Comparison of ENCODE assay signal across 27 cellular contexts in the genomic region with DNA sequence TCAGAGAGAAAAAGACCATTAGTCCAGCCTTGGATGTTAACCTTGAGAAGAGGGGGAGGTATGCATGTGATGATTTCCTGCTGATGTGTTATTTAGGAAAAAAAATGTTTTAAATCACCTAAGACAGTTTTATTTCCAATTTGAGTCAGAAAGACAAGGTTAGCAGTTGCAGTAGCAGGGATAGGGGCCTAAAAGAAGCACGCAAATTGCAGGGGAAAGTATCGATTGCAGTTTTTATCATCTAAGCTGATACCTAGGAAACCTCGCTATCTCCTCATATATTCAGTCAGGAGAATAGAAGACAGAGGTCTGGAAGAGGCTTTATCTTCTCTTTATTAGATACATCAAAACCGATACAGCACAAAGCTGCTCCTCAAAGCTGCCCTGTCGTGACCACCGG.
DNase-seq lines count a peak whose midpoint lies in the region; ATAC-seq and TF ChIP-seq lines count a peak whose summit lies in the region.
"Had no signal": no experiment of that assay in that cellular context is flagged by ENCODE, and none has a peak within 500 bp of the region (broad histone marks: within the 10 kb centered on the region; RNA-seq: fewer than 3 reads in every experiment).

No MANE protein-coding gene starts in this region.

- H3K27me3 ChIP-seq in CD4-positive, CD25-positive, alpha-beta regulatory T cell (ENCODE audit: control insufficient read depth, insufficient read depth, low read length) = no peaks in the 10 kb centered on the region
- H3K27me3 ChIP-seq: left lung, pancreas, Peyer's patch, upper lobe of right lung had no signal

- peaks cover 14% of the 10 kb centered on the region for H3K4me1 ChIP-seq in CD4-positive, CD25-positive, alpha-beta regulatory T cell (ENCODE audit: control insufficient read depth, insufficient read depth, low read length, poor library complexity, severe bottlenecking)
- H3K4me1 ChIP-seq: left lung had no signal

- no peaks in the 10 kb centered on the region for H3K9me3 Mint-ChIP-seq in activated CD8-positive, alpha-beta T cell treated with anti-CD3 and anti-CD28 coated beads for 36 hours
- H3K9me3 Mint-ChIP-seq in activated CD8-positive, alpha-beta T cell treated with anti-CD3 and anti-CD28 coated beads, Interleukin-2, amount 10 ng/mL, durations not matched to agents 7 days and 5 days (ENCODE audit: insufficient read depth) = no peaks in the 10 kb centered on the region
- H3K9me3 Mint-ChIP-seq in CD4-positive, CD25-positive, alpha-beta regulatory T cell = no peaks in the 10 kb centered on the region
- no peaks in the 10 kb centered on the region for H3K9me3 Mint-ChIP-seq in T-helper 1 cell treated with Interleukin-12 subunit alpha and Interleukin-12 subunit beta and Interleukin-4 antibody, amounts not matched to agents 30 μg/mL and 1 μg/mL, for 36 hours
- H3K9me3 Mint-ChIP-seq: CD8-positive, alpha-beta T cell; effector memory CD8-positive, alpha-beta T cell; neural crest cell; stimulated activated naive B cell treated with anti-CD40 and anti-IgM and Interleukin-4, amounts not matched to agents 10 μg/mL and 1 μg/mL and 100 μg/mL, for 72 hours had no signal

- H3K36me3 ChIP-seq in CD4-positive, CD25-positive, alpha-beta regulatory T cell (ENCODE audit: control insufficient read depth, insufficient read depth, low read length) = no peaks in the 10 kb centered on the region
- H3K36me3 ChIP-seq: left lung, pancreas, Peyer's patch, upper lobe of right lung had no signal

- no peak for TF ChIP-seq CTCF in activated CD8-positive, alpha-beta T cell treated with anti-CD3 and anti-CD28 coated beads for 36 hours (IDR thresholded peaks at IDR 0.05)

- H3K27ac ChIP-seq in CD4-positive, CD25-positive, alpha-beta regulatory T cell (ENCODE audit: insufficient read depth, low read length, poor library complexity, severe bottlenecking) = no peak overlapping the region
- H3K27ac ChIP-seq: left lung, pancreas, upper lobe of right lung had no signal

- H3K27ac Mint-ChIP-seq in activated CD8-positive, alpha-beta T cell treated with anti-CD3 and anti-CD28 coated beads for 36 hours = peak overlapping the region; percentile 2
- no peak overlapping the region for H3K27ac Mint-ChIP-seq in activated CD8-positive, alpha-beta T cell treated with anti-CD3 and anti-CD28 coated beads, Interleukin-2, amount 10 ng/mL, durations not matched to agents 7 days and 5 days
- peak overlapping the region; percentile 84 to 91 (median 89) for H3K27ac Mint-ChIP-seq in CD4-positive, CD25-positive, alpha-beta regulatory T cell
- peak overlapping the region; percentile 71 for H3K27ac Mint-ChIP-seq in T-helper 1 cell treated with Interleukin-12 subunit alpha and Interleukin-12 subunit beta and Interleukin-4 antibody, amounts not matched to agents 30 μg/mL and 1 μg/mL, for 36 hours
- H3K27ac Mint-ChIP-seq: CD8-positive, alpha-beta T cell; effector memory CD8-positive, alpha-beta T cell; stimulated activated naive B cell treated with anti-CD40 and anti-IgM and Interleukin-4, amounts not matched to agents 10 μg/mL and 1 μg/mL and 100 μg/mL, for 72 hours had no signal

- CTCF ChIA-PET in activated CD8-positive, alpha-beta T cell treated with anti-CD3 and anti-CD28 coated beads for 36 hours (lab: Charles Lee) = interaction anchor here (1.5 kb wide), 1 partner anchor 10 kb away, joined by 6 read pairs; no protein-coding TSS in a partner anchor
- CTCF ChIA-PET in activated CD8-positive, alpha-beta T cell treated with anti-CD3 and anti-CD28 coated beads, Interleukin-2, amount 10 ng/mL, durations not matched to agents 7 days and 5 days (lab: Charles Lee) = interaction anchor here (1.2 kb wide), 1 partner anchor 205 kb away, joined by 3 read pairs; no protein-coding TSS in a partner anchor

- H3K4me3 Mint-ChIP-seq in activated CD8-positive, alpha-beta T cell treated with anti-CD3 and anti-CD28 coated beads for 36 hours = no peak overlapping the region
- no peak overlapping the region for H3K4me3 Mint-ChIP-seq in activated CD8-positive, alpha-beta T cell treated with anti-CD3 and anti-CD28 coated beads, Interleukin-2, amount 10 ng/mL, durations not matched to agents 7 days and 5 days
- peak overlapping the region; percentile 30 to 85 (median 70) for H3K4me3 Mint-ChIP-seq in CD4-positive, CD25-positive, alpha-beta regulatory T cell
- peak overlapping the region; percentile 72 for H3K4me3 Mint-ChIP-seq in T-helper 1 cell treated with Interleukin-12 subunit alpha and Interleukin-12 subunit beta and Interleukin-4 antibody, amounts not matched to agents 30 μg/mL and 1 μg/mL, for 36 hours
- H3K4me3 Mint-ChIP-seq: CD8-positive, alpha-beta T cell; effector memory CD8-positive, alpha-beta T cell; neural crest cell; stimulated activated naive B cell treated with anti-CD40 and anti-IgM and Interleukin-4, amounts not matched to agents 10 μg/mL and 1 μg/mL and 100 μg/mL, for 72 hours had no signal

- no peak for ATAC-seq in activated CD8-positive, alpha-beta T cell treated with anti-CD3 and anti-CD28 coated beads for 36 hours
- no peak for ATAC-seq in activated CD8-positive, alpha-beta T cell treated with anti-CD3 and anti-CD28 coated beads, Interleukin-2, amount 10 ng/mL, durations not matched to agents 7 days and 5 days
- no peak for ATAC-seq in CD4-positive, CD25-positive, alpha-beta regulatory T cell (ENCODE audit: low read depth in 2 of 2)
- no peak for ATAC-seq in HG02763 (IDR thresholded peaks at IDR 0.05; ENCODE audit: unreplicated experiment)
- ATAC-seq: A549; CD8-positive, alpha-beta T cell; effector memory CD8-positive, alpha-beta T cell; left lung; stimulated activated naive B cell treated with anti-CD40 and anti-IgM and Interleukin-4, amounts not matched to agents 10 μg/mL and 1 μg/mL and 100 μg/mL, for 72 hours; upper lobe of right lung had no signal

- POLR2A ChIA-PET in activated CD8-positive, alpha-beta T cell treated with anti-CD3 and anti-CD28 coated beads for 36 hours (lab: Charles Lee) = interaction anchor here (1.2 kb wide), 1 partner anchor 11 kb away, joined by 4 read pairs; no protein-coding TSS in a partner anchor
- POLR2A ChIA-PET in activated CD8-positive, alpha-beta T cell treated with anti-CD3 and anti-CD28 coated beads, Interleukin-2, amount 10 ng/mL, durations not matched to agents 7 days and 5 days (lab: Charles Lee) = no interaction called here

- intact Hi-C loops in activated CD8-positive, alpha-beta T cell treated with anti-CD3 and anti-CD28 coated beads for 36 hours (cut with micrococcal nuclease) = loop anchor here (10.0 kb wide), 2 partner anchors 158 to 432 kb away; no protein-coding TSS in a partner anchor

- peak overlapping the region; percentile 45 for H3K4me3 ChIP-seq in CD4-positive, CD25-positive, alpha-beta regulatory T cell (ENCODE audit: low read depth, low read length)
- H3K4me3 ChIP-seq: A549, GM12878, left lung, pancreas, Peyer's patch, upper lobe of right lung had no signal

- no peak for DNase-seq in activated CD8-positive, alpha-beta T cell treated with anti-CD3 and anti-CD28 coated beads for 36 hours
- DNase-seq in activated CD8-positive, alpha-beta T cell treated with anti-CD3 and anti-CD28 coated beads, Interleukin-2, amount 10 ng/mL, durations not matched to agents 7 days and 5 days = no peak
- no peak for DNase-seq in CD4-positive, CD25-positive, alpha-beta regulatory T cell
- DNase-seq in cerebellar cortex (ENCODE audit: low spot score) (peak; percentile 33), cerebellar nuclear complex (lab: John Stamatoyannopoulos, UW) (no peak), NCI-H128 (lab: John Stamatoyannopoulos, UW; ENCODE audit: unreplicated experiment) (no peak)
- DNase-seq: activated CD4-positive, alpha-beta T cell treated with anti-CD3 and anti-CD28 coated beads, Interleukin-2, amount 50 U/mL, for 1 hour; CD8-positive, alpha-beta T cell; cortex of kidney; DMS153; effector memory CD8-positive, alpha-beta T cell; left lung; mesenchymal stem cell; NCI-H1092 treated with DMSO at 0.1 percent for 48 hours; NCI-H187; NCI-H446 treated with DMSO at 0.1 percent for 48 hours; NCI-H82; pancreas; SHP77; stimulated activated naive B cell treated with anti-CD40 and anti-IgM and Interleukin-4, amounts not matched to agents 10 μg/mL and 1 μg/mL and 100 μg/mL, for 72 hours; upper lobe of right lung had no signal

- H3K4me1 Mint-ChIP-seq in activated CD8-positive, alpha-beta T cell treated with anti-CD3 and anti-CD28 coated beads for 36 hours (ENCODE audit: low read depth) = peaks cover 31% of the 10 kb centered on the region
- peaks cover 11% of the 10 kb centered on the region for H3K4me1 Mint-ChIP-seq in activated CD8-positive, alpha-beta T cell treated with anti-CD3 and anti-CD28 coated beads, Interleukin-2, amount 10 ng/mL, durations not matched to agents 7 days and 5 days (ENCODE audit: low read depth)
- H3K4me1 Mint-ChIP-seq in CD4-positive, CD25-positive, alpha-beta regulatory T cell = peaks cover 22 to 79% (median 32%) of the 10 kb centered on the region in 4 donors
- peaks cover 44% of the 10 kb centered on the region for H3K4me1 Mint-ChIP-seq in T-helper 1 cell treated with Interleukin-12 subunit alpha and Interleukin-12 subunit beta and Interleukin-4 antibody, amounts not matched to agents 30 μg/mL and 1 μg/mL, for 36 hours (ENCODE audit: low read depth)
- H3K4me1 Mint-ChIP-seq: stimulated activated naive B cell treated with anti-CD40 and anti-IgM and Interleukin-4, amounts not matched to agents 10 μg/mL and 1 μg/mL and 100 μg/mL, for 72 hours had no signal

- no peaks in the 10 kb centered on the region for H3K27me3 Mint-ChIP-seq in activated CD8-positive, alpha-beta T cell treated with anti-CD3 and anti-CD28 coated beads for 36 hours
- no peaks in the 10 kb centered on the region for H3K27me3 Mint-ChIP-seq in activated CD8-positive, alpha-beta T cell treated with anti-CD3 and anti-CD28 coated beads, Interleukin-2, amount 10 ng/mL, durations not matched to agents 7 days and 5 days (ENCODE audit: low read depth)
- H3K27me3 Mint-ChIP-seq in CD4-positive, CD25-positive, alpha-beta regulatory T cell = peaks cover 5% of the 10 kb centered on the region
- H3K27me3 Mint-ChIP-seq in T-helper 1 cell treated with Interleukin-12 subunit alpha and Interleukin-12 subunit beta and Interleukin-4 antibody, amounts not matched to agents 30 μg/mL and 1 μg/mL, for 36 hours (ENCODE audit: low read depth) = no peaks in the 10 kb centered on the region
- H3K27me3 Mint-ChIP-seq: effector memory CD8-positive, alpha-beta T cell; stimulated activated naive B cell treated with anti-CD40 and anti-IgM and Interleukin-4, amounts not matched to agents 10 μg/mL and 1 μg/mL and 100 μg/mL, for 72 hours had no signal

- no peaks in the 10 kb centered on the region for H3K36me3 Mint-ChIP-seq in activated CD8-positive, alpha-beta T cell treated with anti-CD3 and anti-CD28 coated beads for 36 hours (ENCODE audit: low read depth)
- no peaks in the 10 kb centered on the region for H3K36me3 Mint-ChIP-seq in activated CD8-positive, alpha-beta T cell treated with anti-CD3 and anti-CD28 coated beads, Interleukin-2, amount 10 ng/mL, durations not matched to agents 7 days and 5 days (ENCODE audit: low read depth)
- H3K36me3 Mint-ChIP-seq in CD4-positive, CD25-positive, alpha-beta regulatory T cell = no peaks in the 10 kb centered on the region
- no peaks in the 10 kb centered on the region for H3K36me3 Mint-ChIP-seq in T-helper 1 cell treated with Interleukin-12 subunit alpha and Interleukin-12 subunit beta and Interleukin-4 antibody, amounts not matched to agents 30 μg/mL and 1 μg/mL, for 36 hours (ENCODE audit: low read depth)
- H3K36me3 Mint-ChIP-seq: CD8-positive, alpha-beta T cell; stimulated activated naive B cell treated with anti-CD40 and anti-IgM and Interleukin-4, amounts not matched to agents 10 μg/mL and 1 μg/mL and 100 μg/mL, for 72 hours had no signal

- H3K9me3 ChIP-seq in CD4-positive, CD25-positive, alpha-beta regulatory T cell (ENCODE audit: control insufficient read depth in 2 of 2, low read length in 2 of 2) = no peaks in the 10 kb centered on the region
- H3K9me3 ChIP-seq: A549, left lung, pancreas, Peyer's patch, upper lobe of right lung had no signal

Comparison
In these comparisons a context has a peak if more than half of its experiments do, and no peak if none do; other contexts are left out.
1. H3K4me3 Mint-ChIP-seq: peak in CD4-positive, CD25-positive, alpha-beta regulatory T cell (4 of 4) and T-helper 1 cell treated with Interleukin-12 subunit alpha and Interleukin-12 subunit beta and Interleukin-4 antibody, amounts not matched to agents 30 μg/mL and 1 μg/mL, for 36 hours (single experiment); none in activated CD8-positive, alpha-beta T cell treated with anti-CD3 and anti-CD28 coated beads for 36 hours (single experiment) and activated CD8-positive, alpha-beta T cell treated with anti-CD3 and anti-CD28 coated beads, Interleukin-2, amount 10 ng/mL, durations not matched to agents 7 days and 5 days (single experiment).